1 cellular context compared by ENCODE assay signal in genomic region chr1:185483217-185483616, GRCh38.
TF ChIP-seq lines count a peak whose summit lies in the region.

No MANE protein-coding gene starts in this region.

TF ChIP-seq in IMR-90, 13 proteins besides CTCF, POLR2A, EP300 and RAD21:
- TF ChIP-seq RCOR1 (IDR thresholded peaks at IDR 0.05; ENCODE audit: insufficient replicate concordance, low read length) (no peak), NFE2L2 (IDR thresholded peaks at IDR 0.05; ENCODE audit: low read depth, low read length) (no peak), CHD1 (IDR thresholded peaks at IDR 0.05; ENCODE audit: low read depth, low read length) (no peak), ELK1 (IDR thresholded peaks at IDR 0.05; ENCODE audit: borderline replicate concordance, low read depth, low read length) (no peak), MAZ (IDR thresholded peaks at IDR 0.05; ENCODE audit: borderline replicate concordance, low read depth, low read length) (no peak), MAFK (IDR thresholded peaks at IDR 0.05; ENCODE audit: low read depth, low read length) (no peak), CEBPB (IDR thresholded peaks at IDR 0.05; ENCODE audit: low read depth, low read length) (no peak), BHLHE40 (IDR thresholded peaks at IDR 0.05; ENCODE audit: low read depth, low read length) (no peak), USF2 (IDR thresholded peaks at IDR 0.05; ENCODE audit: low read depth, low read length) (no peak), RFX5 (IDR thresholded peaks at IDR 0.05; ENCODE audit: low read depth, low read length) (no peak), MXI1 (IDR thresholded peaks at IDR 0.05; ENCODE audit: borderline replicate concordance, low read depth, low read length) (no peak)
